ENCODE assay signal across 2 cellular contexts in the genomic region with DNA sequence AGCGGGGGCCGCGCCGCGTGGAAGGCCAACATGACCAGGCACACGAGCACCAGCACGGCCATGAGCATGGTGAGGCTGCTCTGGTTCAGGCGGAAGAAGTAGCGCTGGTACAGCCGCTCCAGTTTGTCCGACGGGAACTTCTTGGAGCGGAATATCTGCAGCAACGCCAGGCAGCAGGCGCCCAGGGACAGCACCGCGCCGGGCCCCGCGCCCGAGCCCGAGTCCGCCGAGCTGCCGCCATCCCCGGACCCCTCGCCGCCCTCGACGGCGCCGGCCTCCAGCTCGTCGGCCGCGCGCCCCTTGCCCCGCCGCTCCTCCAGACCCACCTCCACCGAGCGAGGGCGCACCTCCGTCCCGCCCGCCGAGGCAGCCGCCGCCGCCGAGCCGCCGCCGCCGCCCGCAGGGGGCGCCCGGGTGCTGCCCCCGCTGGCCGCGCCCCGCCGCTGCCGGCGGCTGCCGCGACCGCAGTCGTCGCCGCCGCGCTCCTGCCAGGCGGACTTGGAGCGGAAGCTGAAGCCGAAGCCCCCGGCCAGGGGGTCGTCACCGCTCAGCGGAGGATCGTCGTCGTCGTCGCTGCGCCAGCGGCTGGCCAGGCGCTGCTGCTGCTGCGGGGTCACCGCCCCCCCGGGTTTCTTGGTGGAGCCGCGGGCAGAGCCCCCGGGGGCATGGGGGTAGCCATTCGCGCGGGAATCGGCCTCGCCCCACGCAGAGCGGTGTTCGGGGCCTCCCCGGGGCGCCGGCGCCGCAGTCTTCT.
TF ChIP-seq lines count a peak whose summit lies in the region.

No MANE protein-coding gene starts in this region.

TF ChIP-seq in liver, 16 proteins besides CTCF, POLR2A, EP300 and RAD21 (continued from another document):
- TF ChIP-seq, protein P1, sequence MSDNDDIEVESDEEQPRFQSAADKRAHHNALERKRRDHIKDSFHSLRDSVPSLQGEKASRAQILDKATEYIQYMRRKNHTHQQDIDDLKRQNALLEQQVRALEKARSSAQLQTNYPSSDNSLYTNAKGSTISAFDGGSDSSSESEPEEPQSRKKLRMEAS (IDR thresholded peaks at IDR 0.05): no peak
- TF ChIP-seq, protein P2, sequence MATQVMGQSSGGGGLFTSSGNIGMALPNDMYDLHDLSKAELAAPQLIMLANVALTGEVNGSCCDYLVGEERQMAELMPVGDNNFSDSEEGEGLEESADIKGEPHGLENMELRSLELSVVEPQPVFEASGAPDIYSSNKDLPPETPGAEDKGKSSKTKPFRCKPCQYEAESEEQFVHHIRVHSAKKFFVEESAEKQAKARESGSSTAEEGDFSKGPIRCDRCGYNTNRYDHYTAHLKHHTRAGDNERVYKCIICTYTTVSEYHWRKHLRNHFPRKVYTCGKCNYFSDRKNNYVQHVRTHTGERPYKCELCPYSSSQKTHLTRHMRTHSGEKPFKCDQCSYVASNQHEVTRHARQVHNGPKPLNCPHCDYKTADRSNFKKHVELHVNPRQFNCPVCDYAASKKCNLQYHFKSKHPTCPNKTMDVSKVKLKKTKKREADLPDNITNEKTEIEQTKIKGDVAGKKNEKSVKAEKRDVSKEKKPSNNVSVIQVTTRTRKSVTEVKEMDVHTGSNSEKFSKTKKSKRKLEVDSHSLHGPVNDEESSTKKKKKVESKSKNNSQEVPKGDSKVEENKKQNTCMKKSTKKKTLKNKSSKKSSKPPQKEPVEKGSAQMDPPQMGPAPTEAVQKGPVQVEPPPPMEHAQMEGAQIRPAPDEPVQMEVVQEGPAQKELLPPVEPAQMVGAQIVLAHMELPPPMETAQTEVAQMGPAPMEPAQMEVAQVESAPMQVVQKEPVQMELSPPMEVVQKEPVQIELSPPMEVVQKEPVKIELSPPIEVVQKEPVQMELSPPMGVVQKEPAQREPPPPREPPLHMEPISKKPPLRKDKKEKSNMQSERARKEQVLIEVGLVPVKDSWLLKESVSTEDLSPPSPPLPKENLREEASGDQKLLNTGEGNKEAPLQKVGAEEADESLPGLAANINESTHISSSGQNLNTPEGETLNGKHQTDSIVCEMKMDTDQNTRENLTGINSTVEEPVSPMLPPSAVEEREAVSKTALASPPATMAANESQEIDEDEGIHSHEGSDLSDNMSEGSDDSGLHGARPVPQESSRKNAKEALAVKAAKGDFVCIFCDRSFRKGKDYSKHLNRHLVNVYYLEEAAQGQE (IDR thresholded peaks at IDR 0.05): no peak
- TF ChIP-seq, protein P3, sequence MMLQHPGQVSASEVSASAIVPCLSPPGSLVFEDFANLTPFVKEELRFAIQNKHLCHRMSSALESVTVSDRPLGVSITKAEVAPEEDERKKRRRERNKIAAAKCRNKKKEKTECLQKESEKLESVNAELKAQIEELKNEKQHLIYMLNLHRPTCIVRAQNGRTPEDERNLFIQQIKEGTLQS (IDR thresholded peaks at IDR 0.05): no peak
- TF ChIP-seq, protein P4, sequence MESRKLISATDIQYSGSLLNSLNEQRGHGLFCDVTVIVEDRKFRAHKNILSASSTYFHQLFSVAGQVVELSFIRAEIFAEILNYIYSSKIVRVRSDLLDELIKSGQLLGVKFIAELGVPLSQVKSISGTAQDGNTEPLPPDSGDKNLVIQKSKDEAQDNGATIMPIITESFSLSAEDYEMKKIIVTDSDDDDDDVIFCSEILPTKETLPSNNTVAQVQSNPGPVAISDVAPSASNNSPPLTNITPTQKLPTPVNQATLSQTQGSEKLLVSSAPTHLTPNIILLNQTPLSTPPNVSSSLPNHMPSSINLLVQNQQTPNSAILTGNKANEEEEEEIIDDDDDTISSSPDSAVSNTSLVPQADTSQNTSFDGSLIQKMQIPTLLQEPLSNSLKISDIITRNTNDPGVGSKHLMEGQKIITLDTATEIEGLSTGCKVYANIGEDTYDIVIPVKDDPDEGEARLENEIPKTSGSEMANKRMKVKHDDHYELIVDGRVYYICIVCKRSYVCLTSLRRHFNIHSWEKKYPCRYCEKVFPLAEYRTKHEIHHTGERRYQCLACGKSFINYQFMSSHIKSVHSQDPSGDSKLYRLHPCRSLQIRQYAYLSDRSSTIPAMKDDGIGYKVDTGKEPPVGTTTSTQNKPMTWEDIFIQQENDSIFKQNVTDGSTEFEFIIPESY (IDR thresholded peaks at IDR 0.05): no peak
- TF ChIP-seq TAF1 (conservative IDR thresholded peaks at IDR 0.05) (no peak), SP1 (IDR thresholded peaks at IDR 0.05) (no peak)

TF ChIP-seq in HepG2, 621 proteins besides CTCF, POLR2A, EP300 and RAD21 (continued from another document):
- TF ChIP-seq ZNF776 (CRISPR knock-in tag; IDR thresholded peaks at IDR 0.05) (no peak), ELF1 (CRISPR knock-in tag; IDR thresholded peaks at IDR 0.05) (no peak), ZFP62 (CRISPR knock-in tag; IDR thresholded peaks at IDR 0.05) (no peak), ZSCAN20 (CRISPR knock-in tag; IDR thresholded peaks at IDR 0.05; ENCODE audit: borderline replicate concordance) (no peak), TBL1XR1 (IDR thresholded peaks at IDR 0.05; ENCODE audit: borderline replicate concordance, low read length, partially characterized antibody) (no peak), ZNF878 (CRISPR knock-in tag; IDR thresholded peaks at IDR 0.05) (no peak), SRSF9 (IDR thresholded peaks at IDR 0.05; ENCODE audit: borderline replicate concordance, insufficient read depth, low read depth, low read length, poor library complexity, severe bottlenecking) (no peak)
- TF ChIP-seq, protein P5, sequence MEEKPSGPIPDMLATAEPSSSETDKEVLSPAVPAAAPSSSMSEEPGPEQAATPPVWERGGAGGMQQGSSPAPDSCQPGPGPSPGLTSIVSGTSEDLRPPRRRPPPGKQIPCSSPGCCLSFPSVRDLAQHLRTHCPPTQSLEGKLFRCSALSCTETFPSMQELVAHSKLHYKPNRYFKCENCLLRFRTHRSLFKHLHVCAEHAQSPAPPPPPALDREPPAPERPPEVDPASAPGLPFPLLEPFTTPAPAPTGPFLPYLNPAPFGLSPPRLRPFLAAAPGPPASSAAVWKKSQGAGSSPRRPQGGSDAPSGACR (CRISPR knock-in tag; IDR thresholded peaks at IDR 0.05): no peak
